In the genomic region with DNA sequence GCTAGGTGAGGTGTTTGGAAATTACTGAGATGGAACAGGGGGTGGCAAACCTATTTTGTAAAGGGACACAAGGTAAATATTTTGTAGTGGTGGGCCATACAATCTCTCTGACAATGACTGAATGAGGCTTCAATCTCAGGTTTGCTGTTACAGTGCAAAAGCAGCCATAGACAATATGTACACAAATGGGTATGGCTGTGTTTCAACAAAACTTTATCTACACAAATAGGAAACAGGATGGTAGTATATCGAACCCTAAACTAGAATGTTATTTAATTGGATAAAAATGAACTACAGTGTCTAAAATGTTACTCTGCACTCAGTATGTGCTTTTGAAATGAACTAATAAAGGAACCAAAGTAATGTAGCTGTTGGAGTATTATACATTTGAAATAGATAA, we compare ENCODE assay signal across 9 cellular contexts.
"Had no signal": no experiment of that assay in that cellular context is flagged by ENCODE, and none has a peak within 500 bp of the region (broad histone marks: within the 10 kb centered on the region; RNA-seq: fewer than 3 reads in every experiment).

No MANE protein-coding gene starts in this region.

- H3K4me3 Mint-ChIP-seq: HFFc6 had no signal

- ATAC-seq: HCT116 had no signal

- H2AFZ ChIP-seq: GM23248 had no signal

- H3K9me3 Mint-ChIP-seq: HFFc6 had no signal

- H3K9me3 ChIP-seq: HAP-1 had no signal

- H3K4me1 ChIP-seq: HAP-1 had no signal

- H3K27ac ChIP-seq: GM23248, KMS-11 had no signal

- H3K36me3 ChIP-seq: HAP-1 had no signal

- DNase-seq: GM23248, GOT3, H7, HFFc6, IMR-90, KBM-7 had no signal

- H3K4me3 ChIP-seq: GM23248, HAP-1 had no signal

- H3K4me2 ChIP-seq: KMS-11 had no signal

- H3K27ac Mint-ChIP-seq: HFFc6 had no signal

- H3K9ac ChIP-seq: GM23248, KMS-11 had no signal
